8 cellular contexts compared by ENCODE assay signal in genomic region chr9:117555964-117556629, GRCh38.
DNase-seq lines count a peak whose midpoint lies in the region; ATAC-seq and TF ChIP-seq lines count a peak whose summit lies in the region.

No MANE protein-coding gene starts in this region.

- H3K27me3 Mint-ChIP-seq in endodermal cell (ENCODE audit: insufficient read depth) = no peaks in the 10 kb centered on the region
- peaks cover 3% of the 10 kb centered on the region for H3K27me3 Mint-ChIP-seq in neural crest cell (ENCODE audit: low read depth)

- no peaks in the 10 kb centered on the region for H3K36me3 Mint-ChIP-seq in endodermal cell (ENCODE audit: low read depth)
- H3K36me3 Mint-ChIP-seq in neural crest cell (ENCODE audit: low read depth) = no peaks in the 10 kb centered on the region

- WGBS in endodermal cell (ENCODE audit: insufficient coverage in 1 of 2, insufficient read length in 1 of 2), 2 experiments = 70 to 77% methylated on average over 3 to 5 of the region's 5 CpGs

- H3K27ac Mint-ChIP-seq in endodermal cell (no peak overlapping the region), neural crest cell (ENCODE audit: unreplicated experiment) (no peak overlapping the region)

- H3K36me3 ChIP-seq in RWPE2 (ENCODE audit: low read depth) (no peaks in the 10 kb centered on the region), endodermal cell (ENCODE audit: control insufficient read depth, insufficient read depth, low read length) (no peaks in the 10 kb centered on the region)

- H3K27me3 ChIP-seq in RWPE2 (ENCODE audit: insufficient read depth, poor library complexity, severe bottlenecking) = no peaks in the 10 kb centered on the region
- H3K27me3 ChIP-seq in endodermal cell (ENCODE audit: control insufficient read depth, insufficient read depth, low read length, poor library complexity, severe bottlenecking) = no peaks in the 10 kb centered on the region

- no peaks in the 10 kb centered on the region for H3K4me1 ChIP-seq in RWPE2 (ENCODE audit: insufficient read depth, poor library complexity, severe bottlenecking)
- no peaks in the 10 kb centered on the region for H3K4me1 ChIP-seq in endodermal cell (ENCODE audit: control insufficient read depth, insufficient read depth, low read length)

- H3K4me3 ChIP-seq in RWPE2 (ENCODE audit: severe bottlenecking) = no peak overlapping the region
- no peak overlapping the region for H3K4me3 ChIP-seq in endodermal cell (ENCODE audit: low read length)

- ATAC-seq in GM19463 (IDR thresholded peaks at IDR 0.05; ENCODE audit: unreplicated experiment) (peak; percentile 81), HG03457 (IDR thresholded peaks at IDR 0.05; ENCODE audit: unreplicated experiment) (peak; percentile 79), RWPE2 (ENCODE audit: low read depth) (peak; percentile 58; the same call in 2 of the 3 replicates)

- H3K4me1 Mint-ChIP-seq in endodermal cell = no peaks in the 10 kb centered on the region
- no peaks in the 10 kb centered on the region for H3K4me1 Mint-ChIP-seq in neural crest cell

- H3K27ac ChIP-seq in RWPE2 (ENCODE audit: poor library complexity, severe bottlenecking) = no peak overlapping the region
- H3K27ac ChIP-seq in endodermal cell (ENCODE audit: low read depth, low read length) = no peak overlapping the region

- H3K4me3 Mint-ChIP-seq in endodermal cell = no peak overlapping the region
- H3K4me3 Mint-ChIP-seq in neural crest cell = no peak overlapping the region

- DNase-seq in DMS 273 (lab: John Stamatoyannopoulos, UW; ENCODE audit: unreplicated experiment) = peak; percentile 60
- DNase-seq in DMS 273 treated with DMSO at 0.1 percent for 48 hours (lab: John Stamatoyannopoulos, UW) = no peak
- no peak for DNase-seq in RWPE2 (ENCODE audit: low spot score)
- DNase-seq in endodermal cell = peak; percentile 95
- peak; percentile 66 for DNase-seq in neural crest cell (ENCODE audit: low read depth, low spot score)
- DNase-seq in activated gamma-delta T cell treated with Interleukin-2 at 50 U/mL for 16 hours = no peak

- peaks cover 4% of the 10 kb centered on the region for H3K9me3 Mint-ChIP-seq in endodermal cell
- peaks cover 3% of the 10 kb centered on the region for H3K9me3 Mint-ChIP-seq in neural crest cell

- no peaks in the 10 kb centered on the region for H3K9me3 ChIP-seq in RWPE2 (ENCODE audit: severe bottlenecking)
- peaks cover 6% of the 10 kb centered on the region for H3K9me3 ChIP-seq in endodermal cell (ENCODE audit: control insufficient read depth, low read length)

- H3K9ac ChIP-seq in endodermal cell (ENCODE audit: extremely low read depth, low read length, poor library complexity, severe bottlenecking) = no peak overlapping the region

- TF ChIP-seq CTCF in RWPE2 (IDR thresholded peaks at IDR 0.05; ENCODE audit: poor library complexity, severe bottlenecking) = peak; percentile 59
- peak; percentile 85 for TF ChIP-seq CTCF in endodermal cell (conservative IDR thresholded peaks at IDR 0.05)
- TF ChIP-seq CTCF in neural crest cell (conservative IDR thresholded peaks at IDR 0.05) = peak; percentile 69

Comparison
In these comparisons a context has a peak if more than half of its experiments do, and no peak if none do; other contexts are left out.
1. DNase-seq: peak in DMS 273 (single experiment), endodermal cell (single experiment) and neural crest cell (single experiment); none in DMS 273 treated with DMSO at 0.1 percent for 48 hours (single experiment), RWPE2 (single experiment) and activated gamma-delta T cell treated with Interleukin-2 at 50 U/mL for 16 hours (single experiment).
2. Peak in every context shown above with its lines, with median percentiles within 50 percentile points of each other: ATAC-seq and CTCF ChIP-seq.